ENCODE assay signal across 22 cellular contexts in genomic region chr7:113677811-113678210, GRCh38.
DNase-seq lines count a peak whose midpoint lies in the region; ATAC-seq and TF ChIP-seq lines count a peak whose summit lies in the region.
"Had no signal": no experiment of that assay in that cellular context is flagged by ENCODE, and none has a peak within 500 bp of the region (broad histone marks: within the 10 kb centered on the region; RNA-seq: fewer than 3 reads in every experiment).

No MANE protein-coding gene starts in this region.

- H3K9me3 ChIP-seq in mammary epithelial cell (replicated peaks; ENCODE audit: insufficient read depth, low read length) = no peaks in the 10 kb centered on the region
- H3K9me3 ChIP-seq: A549; BLaER1 treated with 17β-estradiol and CSF1 and Interleukin-3, amounts not matched to agents 10 nM and 100 nM had no signal

- no peaks in the 10 kb centered on the region for H4K20me1 ChIP-seq in mammary epithelial cell (ENCODE audit: insufficient read depth, low read length)
- H4K20me1 ChIP-seq: BLaER1 treated with 17β-estradiol and CSF1 and Interleukin-3, amounts not matched to agents 10 nM and 100 nM had no signal

- intact Hi-C loops in mammary epithelial cell (cut with micrococcal nuclease) = no loop called here
- intact Hi-C loops in MCF 10A (cut with micrococcal nuclease) = no loop called here

- in situ Hi-C loops in mammary epithelial cell (cut with MboI; ENCODE audit: low sequenced_read_pairs in 2 of 2) = loop anchor here in 1 of 2 donors (25.0 kb wide), 2 partner anchors 266 to 516 kb away; no protein-coding TSS in a partner anchor

- CTCF ChIA-PET in mammary epithelial cell (lab: Charles Lee; ENCODE audit: low non-redundant PET) (no interaction called here), MCF 10A (lab: Yijun Ruan, JAX) (interaction anchor here (0.6 kb wide), 1 partner anchor 1168 kb away, joined by 3 read pairs; no protein-coding TSS in a partner anchor)

- H3K4me1 Mint-ChIP-seq in MCF 10A (ENCODE audit: insufficient read depth, unreplicated experiment) = peaks cover 6% of the 10 kb centered on the region
- no peaks in the 10 kb centered on the region for H3K4me1 Mint-ChIP-seq in activated naive CD8-positive, alpha-beta T cell treated with anti-CD3 and anti-CD28 coated beads, Interleukin-2, amount 50 U/mL, for 24 hours
- H3K4me1 Mint-ChIP-seq: B cell had no signal

- no peak overlapping the region for H3K27ac Mint-ChIP-seq in MCF 10A (ENCODE audit: low read depth, unreplicated experiment)
- no peak overlapping the region for H3K27ac Mint-ChIP-seq in activated naive CD8-positive, alpha-beta T cell treated with anti-CD3 and anti-CD28 coated beads, Interleukin-2, amount 50 U/mL, for 24 hours
- H3K27ac Mint-ChIP-seq: B cell; CD4-positive, alpha-beta T cell; CD8-positive, alpha-beta T cell had no signal

- TF ChIP-seq CTCF in mammary epithelial cell (conservative IDR thresholded peaks at IDR 0.05 in 1 of 2, IDR thresholded peaks at IDR 0.05 in 1 of 2; ENCODE audit: extremely low read depth in 1 of 2, insufficient read depth in 1 of 2, low read depth in 1 of 2, low read length in 2 of 2) (no peak), MCF 10A (IDR thresholded peaks at IDR 0.05; ENCODE audit: unreplicated experiment) (no peak)

- no peaks in the 10 kb centered on the region for H3K27me3 ChIP-seq in mammary epithelial cell (ENCODE audit: insufficient read depth, low read length)
- H3K27me3 ChIP-seq: BLaER1 treated with 17β-estradiol and CSF1 and Interleukin-3, amounts not matched to agents 10 nM and 100 nM had no signal

- H3K9ac ChIP-seq in mammary epithelial cell (ENCODE audit: insufficient read depth, low read length) = no peak overlapping the region
- H3K9ac ChIP-seq: BLaER1 treated with 17β-estradiol and CSF1 and Interleukin-3, amounts not matched to agents 10 nM and 100 nM had no signal

- BruUV-seq in mammary epithelial cell (replicated peaks; lab: Mats Ljungman, UMichigan) (no TSS peak), MCF 10A (replicated peaks; lab: Mats Ljungman, UMichigan) (no TSS peak)

- no peaks in the 10 kb centered on the region for H3K36me3 ChIP-seq in mammary epithelial cell (ENCODE audit: insufficient read depth, low read length)
- H3K36me3 ChIP-seq: BLaER1 treated with 17β-estradiol and CSF1 and Interleukin-3, amounts not matched to agents 10 nM and 100 nM had no signal

- no peak overlapping the region for H3K4me3 ChIP-seq in mammary epithelial cell (replicated peaks in 1 of 3; ENCODE audit: insufficient read depth in 1 of 3, low read depth in 2 of 3, low read length in 3 of 3)
- H3K4me3 ChIP-seq: A549; BLaER1 treated with 17β-estradiol and CSF1 and Interleukin-3, amounts not matched to agents 10 nM and 100 nM; GM12878 had no signal

- H3K4me1 ChIP-seq in mammary epithelial cell (ENCODE audit: insufficient read depth, low read length) = no peaks in the 10 kb centered on the region
- H3K4me1 ChIP-seq: A549; BLaER1 treated with 17β-estradiol and CSF1 and Interleukin-3, amounts not matched to agents 10 nM and 100 nM had no signal

- H3K4me3 Mint-ChIP-seq in MCF 10A (ENCODE audit: unreplicated experiment) = no peak overlapping the region
- H3K4me3 Mint-ChIP-seq in activated naive CD8-positive, alpha-beta T cell treated with anti-CD3 and anti-CD28 coated beads, Interleukin-2, amount 50 U/mL, for 24 hours = no peak overlapping the region
- H3K4me3 Mint-ChIP-seq: B cell; CD4-positive, alpha-beta T cell; CD8-positive, alpha-beta T cell had no signal

- H3K36me3 Mint-ChIP-seq in MCF 10A (ENCODE audit: insufficient read depth, unreplicated experiment) = no peaks in the 10 kb centered on the region
- no peaks in the 10 kb centered on the region for H3K36me3 Mint-ChIP-seq in activated naive CD8-positive, alpha-beta T cell treated with anti-CD3 and anti-CD28 coated beads, Interleukin-2, amount 50 U/mL, for 24 hours (ENCODE audit: low read depth)
- H3K36me3 Mint-ChIP-seq: CD8-positive, alpha-beta T cell had no signal

- H3K79me2 ChIP-seq in mammary epithelial cell (ENCODE audit: insufficient read depth, low read length) = no peaks in the 10 kb centered on the region

- peaks cover 13% of the 10 kb centered on the region for H3K9me3 Mint-ChIP-seq in MCF 10A (ENCODE audit: unreplicated experiment)
- H3K9me3 Mint-ChIP-seq in activated naive CD8-positive, alpha-beta T cell treated with anti-CD3 and anti-CD28 coated beads, Interleukin-2, amount 50 U/mL, for 24 hours = no peaks in the 10 kb centered on the region

- no peak overlapping the region for H3K4me2 ChIP-seq in mammary epithelial cell (ENCODE audit: insufficient read depth, low read depth, low read length)
- H3K4me2 ChIP-seq: A549; BLaER1 treated with 17β-estradiol and CSF1 and Interleukin-3, amounts not matched to agents 10 nM and 100 nM had no signal

- dilution Hi-C loops in mammary epithelial cell (cut with HindIII; ENCODE audit: low sequenced_read_pairs) = no loop called here

- H3K27ac ChIP-seq in mammary epithelial cell (ENCODE audit: insufficient read depth, low read depth, low read length) = no peak overlapping the region
- H3K27ac ChIP-seq: 22Rv1; A549; BLaER1 treated with 17β-estradiol and CSF1 and Interleukin-3, amounts not matched to agents 10 nM and 100 nM; C4-2B had no signal

- DNase-seq in mammary epithelial cell = no peak
- no peak for DNase-seq in MCF 10A (ENCODE audit: unreplicated experiment)
- peak; percentile 57 for DNase-seq in foreskin melanocyte
- no peak for DNase-seq in activated naive CD8-positive, alpha-beta T cell treated with anti-CD3 and anti-CD28 coated beads, Interleukin-2, amount 50 U/mL, for 24 hours
- no peak for DNase-seq in NCI-H1105 (lab: John Stamatoyannopoulos, UW)
- DNase-seq: AML-193; CD4-positive, alpha-beta T cell; CD8-positive, alpha-beta T cell; COR-L47; DMS 273 treated with DMSO at 0.1 percent for 48 hours; DMS153; DMS53; DMS79; DND-41; EL; GDM1 had no signal

- WGBS in mammary epithelial cell (ENCODE audit: low coverage, missing lambda C conversion rate) = 47% methylated on average over 3 of the region's 3 CpGs

- H2AFZ ChIP-seq in mammary epithelial cell (ENCODE audit: low read depth, low read length) = peak overlapping the region; percentile 70

- POLR2A ChIA-PET in MCF 10A (lab: Yijun Ruan, JAX) = no interaction called here

- ATAC-seq in activated naive CD8-positive, alpha-beta T cell treated with anti-CD3 and anti-CD28 coated beads, Interleukin-2, amount 50 U/mL, for 24 hours = no peak
- ATAC-seq: A549; CD8-positive, alpha-beta T cell; GM12878 had no signal

- H3K27me3 Mint-ChIP-seq in MCF 10A (ENCODE audit: insufficient read depth, unreplicated experiment) = no peaks in the 10 kb centered on the region
- H3K27me3 Mint-ChIP-seq in activated naive CD8-positive, alpha-beta T cell treated with anti-CD3 and anti-CD28 coated beads, Interleukin-2, amount 50 U/mL, for 24 hours = no peaks in the 10 kb centered on the region
- H3K27me3 Mint-ChIP-seq: B cell; CD4-positive, alpha-beta T cell had no signal
